In the genomic region with DNA sequence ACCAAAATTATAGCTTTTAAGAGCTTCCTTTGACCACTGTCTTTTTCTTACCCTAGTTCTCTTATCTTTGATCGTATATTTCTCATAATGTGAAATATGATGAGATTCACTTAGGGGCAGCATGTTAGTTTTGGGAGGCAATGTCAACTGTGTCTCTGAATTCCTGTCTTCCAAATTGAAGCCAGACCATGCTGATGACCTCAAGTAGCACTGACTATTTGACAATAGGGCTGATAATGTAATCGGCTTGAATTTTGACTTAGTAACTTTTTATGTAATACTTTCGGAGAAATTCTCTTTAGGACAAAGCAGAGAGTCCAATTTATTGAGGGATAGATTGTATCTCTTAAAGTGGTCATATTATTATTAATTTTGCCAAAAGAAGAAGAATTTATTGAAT, we compare ENCODE assay signal across 1 cellular context.
TF ChIP-seq lines count a peak whose summit lies in the region.

No MANE protein-coding gene starts in this region.

TF ChIP-seq in SK-N-SH treated with all-trans-retinoic acid at 6 μM for 48 hours, 23 proteins besides CTCF, POLR2A, EP300 and RAD21 (continued from another document):
- TF ChIP-seq, protein P1, sequence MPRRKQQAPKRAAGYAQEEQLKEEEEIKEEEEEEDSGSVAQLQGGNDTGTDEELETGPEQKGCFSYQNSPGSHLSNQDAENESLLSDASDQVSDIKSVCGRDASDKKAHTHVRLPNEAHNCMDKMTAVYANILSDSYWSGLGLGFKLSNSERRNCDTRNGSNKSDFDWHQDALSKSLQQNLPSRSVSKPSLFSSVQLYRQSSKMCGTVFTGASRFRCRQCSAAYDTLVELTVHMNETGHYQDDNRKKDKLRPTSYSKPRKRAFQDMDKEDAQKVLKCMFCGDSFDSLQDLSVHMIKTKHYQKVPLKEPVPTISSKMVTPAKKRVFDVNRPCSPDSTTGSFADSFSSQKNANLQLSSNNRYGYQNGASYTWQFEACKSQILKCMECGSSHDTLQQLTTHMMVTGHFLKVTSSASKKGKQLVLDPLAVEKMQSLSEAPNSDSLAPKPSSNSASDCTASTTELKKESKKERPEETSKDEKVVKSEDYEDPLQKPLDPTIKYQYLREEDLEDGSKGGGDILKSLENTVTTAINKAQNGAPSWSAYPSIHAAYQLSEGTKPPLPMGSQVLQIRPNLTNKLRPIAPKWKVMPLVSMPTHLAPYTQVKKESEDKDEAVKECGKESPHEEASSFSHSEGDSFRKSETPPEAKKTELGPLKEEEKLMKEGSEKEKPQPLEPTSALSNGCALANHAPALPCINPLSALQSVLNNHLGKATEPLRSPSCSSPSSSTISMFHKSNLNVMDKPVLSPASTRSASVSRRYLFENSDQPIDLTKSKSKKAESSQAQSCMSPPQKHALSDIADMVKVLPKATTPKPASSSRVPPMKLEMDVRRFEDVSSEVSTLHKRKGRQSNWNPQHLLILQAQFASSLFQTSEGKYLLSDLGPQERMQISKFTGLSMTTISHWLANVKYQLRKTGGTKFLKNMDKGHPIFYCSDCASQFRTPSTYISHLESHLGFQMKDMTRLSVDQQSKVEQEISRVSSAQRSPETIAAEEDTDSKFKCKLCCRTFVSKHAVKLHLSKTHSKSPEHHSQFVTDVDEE (CRISPR knock-in tag; IDR thresholded peaks at IDR 0.05), result no peak
- TF ChIP-seq PPARA (CRISPR knock-in tag; IDR thresholded peaks at IDR 0.05; ENCODE audit: borderline replicate concordance), result no peak
